ENCODE assay signal across 12 cellular contexts in the genomic region with DNA sequence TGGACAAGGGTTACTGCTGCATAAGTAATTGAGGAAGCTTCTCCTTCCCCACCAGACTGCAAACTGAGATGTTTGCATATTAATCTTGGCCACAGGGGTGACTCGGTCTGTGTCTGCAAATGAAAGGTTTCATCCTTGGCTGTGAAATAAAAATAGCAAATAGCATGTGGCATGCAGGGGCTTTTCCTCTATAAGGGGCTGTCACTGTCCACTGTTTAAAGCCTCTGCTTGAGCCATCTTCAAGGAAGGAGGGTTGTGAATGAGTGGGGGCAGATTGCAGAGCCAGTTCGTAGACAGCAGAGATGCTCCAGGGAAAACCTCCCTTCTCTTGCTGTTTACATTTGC. TPM values are rescaled to one million over a fixed set of nuclear protein-coding genes. Genes with fewer than 3 reads are reported as not detected.
DNase-seq lines count a peak whose midpoint lies in the region; ATAC-seq and TF ChIP-seq lines count a peak whose summit lies in the region.
"Had no signal": no experiment of that assay in that cellular context is flagged by ENCODE, and none has a peak within 500 bp of the region (broad histone marks: within the 10 kb centered on the region; RNA-seq: fewer than 3 reads in every experiment).

No MANE protein-coding gene starts in this region.

- no peak overlapping the region for H3K27ac ChIP-seq in CD4-positive, alpha-beta memory T cell (ENCODE audit: low read depth, low read length)
- peak overlapping the region in 3 of 4 donors; percentile 22 to 57 (median 46) for H3K27ac ChIP-seq in esophagus muscularis mucosa (replicated peaks in 1 of 4)
- H3K27ac ChIP-seq: lower lobe of right lung, testis had no signal

- TF ChIP-seq POLR2A in esophagus muscularis mucosa (IDR thresholded peaks at IDR 0.05; ENCODE audit: low read depth) = no peak

- POLR2A ChIA-PET in CD4-positive, alpha-beta memory T cell (lab: Charles Lee; ENCODE audit: partially characterized antibody) = interaction anchor here (1.0 to 12.4 kb wide), 8 partner anchors 9 to 83 kb away, joined by 3 to 383 read pairs (median 17); partner anchors contain the start of gene TMSB4X

- TF ChIP-seq EP300 in esophagus muscularis mucosa (IDR thresholded peaks at IDR 0.05) = no peak

- H3K4me3 ChIP-seq in CD4-positive, alpha-beta memory T cell (ENCODE audit: low read length in 2 of 2) = no peak overlapping the region
- no peak overlapping the region for H3K4me3 ChIP-seq in esophagus muscularis mucosa
- H3K4me3 ChIP-seq: lower lobe of right lung, testis had no signal

- ATAC-seq in GM21360 (IDR thresholded peaks at IDR 0.05; ENCODE audit: unreplicated experiment) (peak; percentile 33), left lobe of liver (no peak), GM21576 (IDR thresholded peaks at IDR 0.05; ENCODE audit: unreplicated experiment) (no peak)

- peak overlapping the region in 6 of 7 donors; percentile 38 to 88 (median 80) for H3K27ac Mint-ChIP-seq in CD4-positive, alpha-beta memory T cell

- no peaks in the 10 kb centered on the region for H3K9me3 Mint-ChIP-seq in CD4-positive, alpha-beta memory T cell

- no peaks in the 10 kb centered on the region for H3K9me3 ChIP-seq in CD4-positive, alpha-beta memory T cell (ENCODE audit: control insufficient read depth in 1 of 2, low read length in 2 of 2)
- H3K9me3 ChIP-seq in esophagus muscularis mucosa = no peaks in the 10 kb centered on the region
- H3K9me3 ChIP-seq: lower lobe of right lung, testis had no signal

- CTCF ChIA-PET in CD4-positive, alpha-beta memory T cell (lab: Charles Lee; ENCODE audit: partially characterized antibody) = interaction anchor here (1.0 to 1.2 kb wide), 2 partner anchors 23 to 71 kb away, joined by 3 read pairs; no protein-coding TSS in a partner anchor

- H3K4me3 Mint-ChIP-seq in CD4-positive, alpha-beta memory T cell = peak overlapping the region in 5 of 8 donors; percentile 9 to 58 (median 46)

- H3K27me3 Mint-ChIP-seq in CD4-positive, alpha-beta memory T cell = no peaks in the 10 kb centered on the region

- H3K4me1 ChIP-seq in CD4-positive, alpha-beta memory T cell (ENCODE audit: insufficient read depth, low read length) = peaks cover 68% of the 10 kb centered on the region
- H3K4me1 ChIP-seq in esophagus muscularis mucosa = peaks cover 6 to 45% (median 30%) of the 10 kb centered on the region in 4 donors
- H3K4me1 ChIP-seq: testis had no signal

- 43% methylated on average over 2 of the region's 2 CpGs for WGBS in esophagus muscularis mucosa

- no peaks in the 10 kb centered on the region for H3K36me3 ChIP-seq in CD4-positive, alpha-beta memory T cell (ENCODE audit: insufficient read depth, low read length)
- no peaks in the 10 kb centered on the region for H3K36me3 ChIP-seq in esophagus muscularis mucosa
- H3K36me3 ChIP-seq: lower lobe of right lung had no signal

- intact Hi-C loops in CD4-positive, alpha-beta memory T cell (cut with micrococcal nuclease) = no loop called here
- intact Hi-C loops in esophagus muscularis mucosa (cut with DNase I) = no loop called here

- no peak for TF ChIP-seq CTCF in esophagus muscularis mucosa (IDR thresholded peaks at IDR 0.05)

- DNase-seq in CD4-positive, alpha-beta memory T cell = no peak
- DNase-seq in MV-4-11 (lab: John Stamatoyannopoulos, UW) = peak; percentile 44
- no peak for DNase-seq in esophagus muscularis mucosa (ENCODE audit: extremely low spot score)
- no peak for DNase-seq in left lobe of liver (ENCODE audit: low spot score)
- DNase-seq in putamen (ENCODE audit: low spot score) = no peak
- no peak for DNase-seq in SK-N-DZ (ENCODE audit: low spot score)
- DNase-seq: erythroblast, lower lobe of right lung, NCI-H2107, testis had no signal

- H3K36me3 Mint-ChIP-seq in CD4-positive, alpha-beta memory T cell = no peaks in the 10 kb centered on the region

- no peaks in the 10 kb centered on the region for H3K27me3 ChIP-seq in CD4-positive, alpha-beta memory T cell (ENCODE audit: insufficient read depth, low read length)
- no peaks in the 10 kb centered on the region for H3K27me3 ChIP-seq in esophagus muscularis mucosa
- H3K27me3 ChIP-seq: testis had no signal

- H3K4me1 Mint-ChIP-seq in CD4-positive, alpha-beta memory T cell = peaks cover 38 to 75% (median 62%) of the 10 kb centered on the region in 4 donors

RNA-seq across cellular contexts. Expression of gene TMSB4X, which starts 33.3 kb away (rescaled TPM):
- total RNA-seq in CD4-positive, alpha-beta memory T cell = 1,000 to 10,000 TPM; 4,851 to 5,116 TPM
- polyA plus RNA-seq in CD4-positive, alpha-beta memory T cell = over 10,000 TPM; 27,942 to 36,115 TPM
- total RNA-seq in esophagus muscularis mucosa (1,000 to 10,000 TPM; 3,072 to 3,725 (median 3,326) TPM), left lobe of liver (442 TPM)
- 1,181 and 1,320 TPM in 2 replicates for polyA plus RNA-seq in SK-N-DZ (2014; cell fraction: cytosol; rRNA removed)
- 393 and 471 TPM in 2 replicates for polyA plus RNA-seq in SK-N-DZ (2014; cell fraction: nucleus; rRNA removed)

RNA-seq across cellular contexts. Expression of gene FAM9C, which starts 36.3 kb away (rescaled TPM):
- not detected for total RNA-seq in CD4-positive, alpha-beta memory T cell
- polyA plus RNA-seq in CD4-positive, alpha-beta memory T cell = under 1 TPM in 1 of 2 donors, not detected in 1; 0.34 TPM
- not detected for total RNA-seq in esophagus muscularis mucosa
- not detected for total RNA-seq in left lobe of liver
- polyA plus RNA-seq in SK-N-DZ (2014; cell fraction: cytosol; rRNA removed) = not detected in 2 replicates
- not detected in 2 replicates for polyA plus RNA-seq in SK-N-DZ (2014; cell fraction: nucleus; rRNA removed)
- total RNA-seq: lower lobe of right lung had no signal
